In the genomic region with DNA sequence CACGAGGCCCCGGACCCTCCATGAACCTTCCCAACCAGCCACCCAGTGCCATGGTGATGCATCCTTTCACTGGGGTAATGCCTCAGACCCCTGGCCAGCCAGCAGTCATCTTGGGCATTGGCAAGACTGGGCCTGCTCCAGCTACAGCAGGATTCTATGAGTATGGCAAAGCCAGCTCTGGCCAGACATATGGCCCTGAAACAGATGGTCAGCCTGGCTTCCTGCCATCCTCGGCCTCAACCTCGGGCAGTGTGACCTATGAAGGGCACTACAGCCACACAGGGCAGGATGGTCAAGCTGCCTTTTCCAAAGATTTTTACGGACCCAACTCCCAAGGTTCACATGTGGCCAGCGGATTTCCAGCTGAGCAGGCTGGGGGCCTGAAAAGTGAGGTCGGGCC, we compare ENCODE assay signal across 15 cellular contexts.
"Had no signal": no experiment of that assay in that cellular context is flagged by ENCODE, and none has a peak within 500 bp of the region (broad histone marks: within the 10 kb centered on the region; RNA-seq: fewer than 3 reads in every experiment).

No MANE protein-coding gene starts in this region.

- H3K27me3 ChIP-seq: breast epithelium, gastroesophageal sphincter, hepatocyte, neutrophil, transverse colon had no signal

- H3K4me1 ChIP-seq: breast epithelium had no signal

- DNase-seq: activated gamma-delta T cell treated with Interleukin-2 at 50 U/mL for 16 hours; activated naive CD8-positive, alpha-beta T cell treated with anti-CD3 and anti-CD28 coated beads for 36 hours; activated T-cell treated with anti-CD3 and anti-CD28 coated beads, Interleukin-2, amount 50 U/mL, for 48 hours; anterior cingulate cortex; effector CD8-positive, alpha-beta T cell; kidney; T-helper 2 cell; transverse colon had no signal

- H3K4me3 ChIP-seq: breast epithelium, coronary artery, gastroesophageal sphincter, hepatocyte, SK-N-MC, transverse colon had no signal

- H3K4me3 Mint-ChIP-seq: activated naive CD8-positive, alpha-beta T cell treated with anti-CD3 and anti-CD28 coated beads for 36 hours; stimulated activated effector memory CD8-positive, alpha-beta T cell treated with anti-CD3 and anti-CD28 coated beads, Interleukin-12 subunit alpha, Interleukin-12 subunit beta, amount 100 ng/mL, for 72 hours had no signal

- H3K9me3 ChIP-seq: breast epithelium, gastroesophageal sphincter, neutrophil, transverse colon had no signal

- H3K27ac Mint-ChIP-seq: activated naive CD8-positive, alpha-beta T cell treated with anti-CD3 and anti-CD28 coated beads for 36 hours; stimulated activated effector memory CD8-positive, alpha-beta T cell treated with anti-CD3 and anti-CD28 coated beads, Interleukin-12 subunit alpha, Interleukin-12 subunit beta, amount 100 ng/mL, for 72 hours had no signal

- H3K9me3 Mint-ChIP-seq: stimulated activated effector memory CD8-positive, alpha-beta T cell treated with anti-CD3 and anti-CD28 coated beads, Interleukin-12 subunit alpha, Interleukin-12 subunit beta, amount 100 ng/mL, for 72 hours had no signal

- H3K36me3 ChIP-seq: breast epithelium, gastroesophageal sphincter, neutrophil, transverse colon had no signal

- H3K27me3 Mint-ChIP-seq: activated naive CD8-positive, alpha-beta T cell treated with anti-CD3 and anti-CD28 coated beads for 36 hours had no signal

- H3K27ac ChIP-seq: breast epithelium, coronary artery, gastroesophageal sphincter, hepatocyte, neutrophil, SK-N-MC, transverse colon had no signal

- H3K36me3 Mint-ChIP-seq: stimulated activated effector memory CD8-positive, alpha-beta T cell treated with anti-CD3 and anti-CD28 coated beads, Interleukin-12 subunit alpha, Interleukin-12 subunit beta, amount 100 ng/mL, for 72 hours had no signal

- ATAC-seq: gastroesophageal sphincter; stimulated activated effector memory CD8-positive, alpha-beta T cell treated with anti-CD3 and anti-CD28 coated beads, Interleukin-12 subunit alpha, Interleukin-12 subunit beta, amount 100 ng/mL, for 72 hours had no signal
